2 cellular contexts compared by ENCODE assay signal in the genomic region with DNA sequence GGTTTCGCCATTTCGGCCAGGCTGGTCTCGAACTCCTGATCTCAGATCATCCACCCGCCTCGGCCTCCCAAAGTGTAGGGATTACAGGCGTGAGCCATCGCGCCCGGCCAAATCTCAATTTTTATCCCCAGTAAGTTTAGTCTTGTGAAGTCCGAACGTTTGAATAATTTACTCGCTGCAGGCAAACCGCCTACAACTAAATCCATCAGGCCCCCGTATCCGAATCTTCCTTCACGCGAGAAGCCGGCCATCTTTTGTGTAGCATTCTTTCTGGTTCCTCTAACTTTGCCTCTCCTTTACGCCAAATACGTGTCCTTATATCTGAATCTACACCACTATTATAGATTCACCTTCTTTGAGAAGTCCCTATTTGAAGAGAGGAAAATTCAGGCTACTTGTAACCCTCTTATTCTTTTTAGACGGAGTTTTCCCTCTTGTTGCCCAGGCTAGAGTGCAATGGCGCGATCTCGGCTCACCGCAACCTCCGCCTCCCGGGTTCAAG.
TF ChIP-seq lines count a peak whose summit lies in the region.

No MANE protein-coding gene starts in this region.

TF ChIP-seq in GM12878, 131 proteins besides CTCF, POLR2A, EP300 and RAD21:
- TF ChIP-seq RUNX3 (IDR thresholded peaks at IDR 0.05; ENCODE audit: low read length): peak; percentile 30
- TF ChIP-seq, protein P1, sequence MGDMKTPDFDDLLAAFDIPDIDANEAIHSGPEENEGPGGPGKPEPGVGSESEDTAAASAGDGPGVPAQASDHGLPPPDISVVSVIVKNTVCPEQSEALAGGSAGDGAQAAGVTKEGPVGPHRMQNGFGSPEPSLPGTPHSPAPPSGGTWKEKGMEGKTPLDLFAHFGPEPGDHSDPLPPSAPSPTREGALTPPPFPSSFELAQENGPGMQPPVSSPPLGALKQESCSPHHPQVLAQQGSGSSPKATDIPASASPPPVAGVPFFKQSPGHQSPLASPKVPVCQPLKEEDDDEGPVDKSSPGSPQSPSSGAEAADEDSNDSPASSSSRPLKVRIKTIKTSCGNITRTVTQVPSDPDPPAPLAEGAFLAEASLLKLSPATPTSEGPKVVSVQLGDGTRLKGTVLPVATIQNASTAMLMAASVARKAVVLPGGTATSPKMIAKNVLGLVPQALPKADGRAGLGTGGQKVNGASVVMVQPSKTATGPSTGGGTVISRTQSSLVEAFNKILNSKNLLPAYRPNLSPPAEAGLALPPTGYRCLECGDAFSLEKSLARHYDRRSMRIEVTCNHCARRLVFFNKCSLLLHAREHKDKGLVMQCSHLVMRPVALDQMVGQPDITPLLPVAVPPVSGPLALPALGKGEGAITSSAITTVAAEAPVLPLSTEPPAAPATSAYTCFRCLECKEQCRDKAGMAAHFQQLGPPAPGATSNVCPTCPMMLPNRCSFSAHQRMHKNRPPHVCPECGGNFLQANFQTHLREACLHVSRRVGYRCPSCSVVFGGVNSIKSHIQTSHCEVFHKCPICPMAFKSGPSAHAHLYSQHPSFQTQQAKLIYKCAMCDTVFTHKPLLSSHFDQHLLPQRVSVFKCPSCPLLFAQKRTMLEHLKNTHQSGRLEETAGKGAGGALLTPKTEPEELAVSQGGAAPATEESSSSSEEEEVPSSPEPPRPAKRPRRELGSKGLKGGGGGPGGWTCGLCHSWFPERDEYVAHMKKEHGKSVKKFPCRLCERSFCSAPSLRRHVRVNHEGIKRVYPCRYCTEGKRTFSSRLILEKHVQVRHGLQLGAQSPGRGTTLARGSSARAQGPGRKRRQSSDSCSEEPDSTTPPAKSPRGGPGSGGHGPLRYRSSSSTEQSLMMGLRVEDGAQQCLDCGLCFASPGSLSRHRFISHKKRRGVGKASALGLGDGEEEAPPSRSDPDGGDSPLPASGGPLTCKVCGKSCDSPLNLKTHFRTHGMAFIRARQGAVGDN (IDR thresholded peaks at IDR 0.05): no peak
- TF ChIP-seq BACH1 (IDR thresholded peaks at IDR 0.05; ENCODE audit: borderline replicate concordance): 0 out of 2 replicates have a peak, but pooled peaks have one; percentile 22
- TF ChIP-seq, protein P2, sequence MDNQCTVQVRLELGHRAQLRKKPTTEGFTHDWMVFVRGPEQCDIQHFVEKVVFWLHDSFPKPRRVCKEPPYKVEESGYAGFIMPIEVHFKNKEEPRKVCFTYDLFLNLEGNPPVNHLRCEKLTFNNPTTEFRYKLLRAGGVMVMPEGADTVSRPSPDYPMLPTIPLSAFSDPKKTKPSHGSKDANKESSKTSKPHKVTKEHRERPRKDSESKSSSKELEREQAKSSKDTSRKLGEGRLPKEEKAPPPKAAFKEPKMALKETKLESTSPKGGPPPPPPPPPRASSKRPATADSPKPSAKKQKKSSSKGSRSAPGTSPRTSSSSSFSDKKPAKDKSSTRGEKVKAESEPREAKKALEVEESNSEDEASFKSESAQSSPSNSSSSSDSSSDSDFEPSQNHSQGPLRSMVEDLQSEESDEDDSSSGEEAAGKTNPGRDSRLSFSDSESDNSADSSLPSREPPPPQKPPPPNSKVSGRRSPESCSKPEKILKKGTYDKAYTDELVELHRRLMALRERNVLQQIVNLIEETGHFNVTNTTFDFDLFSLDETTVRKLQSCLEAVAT (IDR thresholded peaks at IDR 0.05): peak; percentile 96
- peak; percentile 34; the same call in 1 of the 3 replicates for TF ChIP-seq POU2F2 (IDR thresholded peaks at IDR 0.05; ENCODE audit: borderline replicate concordance, low read depth, low read length)
- TF ChIP-seq TAF1 (IDR thresholded peaks at IDR 0.05; ENCODE audit: borderline replicate concordance, low read depth, low read length): 0 out of 2 replicates have a peak, but pooled peaks have one; percentile 24
- TF ChIP-seq CHD2 (IDR thresholded peaks at IDR 0.05; ENCODE audit: borderline replicate concordance, low read depth, low read length): peak; percentile 91
- 0 out of 2 replicates have a peak, but pooled peaks have one; percentile 6 for TF ChIP-seq ZBED1 (IDR thresholded peaks at IDR 0.05; ENCODE audit: borderline replicate concordance)
- TF ChIP-seq BRCA1 (IDR thresholded peaks at IDR 0.05; ENCODE audit: low read depth, low read length): peak; percentile 65
- peak; percentile 95 for TF ChIP-seq YY1 (IDR thresholded peaks at IDR 0.05; ENCODE audit: low read depth, low read length)
- no peak for TF ChIP-seq JUNB (IDR thresholded peaks at IDR 0.05)
TF ChIP-seq in GM12878: peak in this region for 9.

TF ChIP-seq in liver, 16 proteins besides CTCF, POLR2A, EP300 and RAD21:
- peak; percentile 24 for TF ChIP-seq ZBTB33 (IDR thresholded peaks at IDR 0.05)
- TF ChIP-seq MAX (IDR thresholded peaks at IDR 0.05): no peak
